13 cellular contexts compared by ENCODE assay signal in the genomic region with DNA sequence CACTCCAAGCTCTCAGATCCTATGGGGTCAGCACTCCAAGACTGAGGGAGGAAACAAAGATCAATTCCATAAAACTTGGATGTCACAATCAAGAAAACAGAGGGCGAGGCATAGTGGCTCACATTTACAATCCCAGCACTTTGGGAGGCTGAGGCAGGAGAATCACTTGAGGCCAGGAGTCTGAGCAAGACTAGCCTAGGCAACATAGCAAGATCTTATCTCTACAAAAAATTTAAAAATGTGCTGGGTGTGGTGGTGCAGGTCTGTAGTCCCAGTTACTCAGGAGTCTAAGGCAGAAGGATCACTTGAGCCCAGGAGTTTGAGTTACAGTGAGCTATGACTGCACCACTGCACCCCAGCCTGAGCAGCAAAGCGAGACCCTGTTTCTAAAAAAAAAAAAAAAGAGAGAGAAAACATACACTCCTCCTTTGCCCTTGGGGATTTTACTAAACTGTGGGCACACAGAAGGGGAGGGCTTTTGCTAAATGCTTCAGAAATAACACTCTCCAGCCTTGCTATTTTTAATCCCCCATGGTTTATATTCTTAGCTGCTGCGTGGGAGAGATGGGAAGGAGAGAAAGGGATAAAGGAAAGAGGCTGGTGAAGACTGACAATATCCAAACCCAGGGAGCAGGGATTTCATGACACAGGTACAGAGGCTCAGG. TPM values are rescaled to one million over a fixed set of nuclear protein-coding genes. Genes with fewer than 3 reads are reported as not detected.
DNase-seq lines count a peak whose midpoint lies in the region; ATAC-seq, FAIRE-seq and TF ChIP-seq lines count a peak whose summit lies in the region.
"Had no signal": no experiment of that assay in that cellular context is flagged by ENCODE, and none has a peak within 500 bp of the region (broad histone marks: within the 10 kb centered on the region; RNA-seq: fewer than 3 reads in every experiment).

No MANE protein-coding gene starts in this region.

- no peak overlapping the region for H3K4me3 ChIP-seq in A549
- H3K4me3 ChIP-seq in Karpas-422 (ENCODE audit: low read length), result peak overlapping the region; percentile 55
- no peak overlapping the region for H3K4me3 ChIP-seq in kidney (ENCODE audit: low read length in 2 of 2)
- H3K4me3 ChIP-seq: GM23338, lower lobe of right lung, SJSA1 had no signal

- 0 out of 2 replicates have a peak, but pooled peaks cover 5% of the 10 kb centered on the region for H4K20me1 ChIP-seq in Karpas-422 (ENCODE audit: insufficient read depth, low read depth, low read length)

- FAIRE-seq in A549 (lab: Jason Lieb, UNC), result no peak
- no peak for FAIRE-seq in kidney (lab: Jason Lieb, UNC)
- no peak for FAIRE-seq in GM12892 (lab: Jason Lieb, UNC)

- intact Hi-C loops in natural killer cell (cut with micrococcal nuclease) (no loop called here), kidney (cut with DNase I) (no loop called here)

- no peaks in the 10 kb centered on the region for H3K27me3 Mint-ChIP-seq in natural killer cell (ENCODE audit: low read depth in 2 of 2)

- WGBS in A549 (ENCODE audit: missing lambda C conversion rate), result 84% methylated on average over 3 of the region's 3 CpGs

- no peaks in the 10 kb centered on the region for H3K9me3 ChIP-seq in A549
- no peaks in the 10 kb centered on the region for H3K9me3 ChIP-seq in Karpas-422 (ENCODE audit: low read length)
- H3K9me3 ChIP-seq in kidney (ENCODE audit: control insufficient read depth in 1 of 2, low read length in 2 of 2), result no peaks in the 10 kb centered on the region
- H3K9me3 ChIP-seq: lower lobe of right lung, SJSA1 had no signal

- no peak for TF ChIP-seq EP300 in A549 (IDR thresholded peaks at IDR 0.05)

- no peak for TF ChIP-seq CTCF in A549 (IDR thresholded peaks at IDR 0.05)
- no peak for TF ChIP-seq CTCF in natural killer cell (IDR thresholded peaks at IDR 0.05)
- no peak for TF ChIP-seq CTCF in kidney (IDR thresholded peaks at IDR 0.05; ENCODE audit: borderline replicate concordance, extremely low read depth, insufficient read depth)

- H3K4me2 ChIP-seq in A549 (peak overlapping the region; percentile 66), Karpas-422 (ENCODE audit: low read depth, low read length, poor library complexity, severe bottlenecking) (peak overlapping the region; percentile 70)
- H3K4me2 ChIP-seq: GM23338 had no signal

- H3K4me1 Mint-ChIP-seq in natural killer cell, result peaks cover 8 to 25% of the 10 kb centered on the region in 2 donors
- H3K4me1 Mint-ChIP-seq: GM23338 had no signal

- no peaks in the 10 kb centered on the region for H3K9me3 Mint-ChIP-seq in natural killer cell
- H3K9me3 Mint-ChIP-seq: GM23338 had no signal

- H3K79me2 ChIP-seq in Karpas-422 (ENCODE audit: low read length), result peaks cover 26% of the 10 kb centered on the region

- POLR2A ChIA-PET in A549 (lab: Yijun Ruan, JAX), result interaction anchor here (1.5 kb wide), 1 partner anchor 15 kb away, joined by 3 read pairs; no protein-coding TSS in a partner anchor

- no peak for ATAC-seq in A549
- no peak for ATAC-seq in natural killer cell
- ATAC-seq in GM19035 (IDR thresholded peaks at IDR 0.05; ENCODE audit: unreplicated experiment), result no peak
- ATAC-seq: GM23338, lower lobe of right lung had no signal

- H2AFZ ChIP-seq in Karpas-422 (ENCODE audit: low read length), result no peak overlapping the region
- H2AFZ ChIP-seq: GM23338 had no signal

- peaks cover under 1% of the 10 kb centered on the region for H3K36me3 Mint-ChIP-seq in natural killer cell

- peak overlapping the region; percentile 65 for H3K9ac ChIP-seq in Karpas-422 (ENCODE audit: low read length)
- H3K9ac ChIP-seq in kidney (ENCODE audit: low read length in 2 of 2), result no peak overlapping the region

- no peak overlapping the region for H3K4me3 Mint-ChIP-seq in natural killer cell
- H3K4me3 Mint-ChIP-seq: GM23338 had no signal

- no peaks in the 10 kb centered on the region for H3K9me2 ChIP-seq in Karpas-422 (replicated peaks; ENCODE audit: insufficient read depth, low read length)

- CTCF ChIA-PET in A549 (lab: Yijun Ruan, JAX), result interaction anchor here (0.8 to 6.0 kb wide), 8 partner anchors 11 to 629 kb away, joined by 4 to 43 read pairs (median 12); a partner anchor contains a TSS

- H3K4me1 ChIP-seq in A549 (peaks cover 39% of the 10 kb centered on the region), Karpas-422 (ENCODE audit: low read length) (peaks cover 52% of the 10 kb centered on the region), kidney (ENCODE audit: control insufficient read depth in 1 of 2, insufficient read depth in 1 of 2, low read depth in 1 of 2, low read length in 2 of 2) (peaks cover 0 to 5% of the 10 kb centered on the region in 2 donors)

- H3K27ac ChIP-seq in A549 (peak overlapping the region; percentile 91 to 95), Karpas-422 (ENCODE audit: low read length) (peak overlapping the region; percentile 96), kidney (ENCODE audit: low read depth in 2 of 2, low read length in 2 of 2) (no peak overlapping the region)
- H3K27ac ChIP-seq: SJSA1 had no signal

- TF ChIP-seq POLR2A in A549 (IDR thresholded peaks at IDR 0.05; ENCODE audit: low read length) (no peak), GM12892 (IDR thresholded peaks at IDR 0.05; ENCODE audit: low read depth, low read length) (no peak)

- peak overlapping the region; percentile 53 to 83 for H3K27ac Mint-ChIP-seq in natural killer cell

- no peak for DNase-seq in A549 (ENCODE audit: low read depth in 1 of 2, low spot score in 1 of 2)
- DNase-seq in Karpas-422, result peak; percentile 82
- peak; percentile 13 for DNase-seq in cerebellar cortex (ENCODE audit: low spot score)
- no peak for DNase-seq in natural killer cell
- DNase-seq in foreskin melanocyte, result no peak
- no peak for DNase-seq in kidney
- no peak for DNase-seq in GM12892 (ENCODE audit: insufficient read length)
- DNase-seq: COR-L47, lower lobe of right lung, NCI-H1930 had no signal

- no peak for TF ChIP-seq RAD21 in A549 (conservative IDR thresholded peaks at IDR 0.05 in 1 of 2, IDR thresholded peaks at IDR 0.05 in 1 of 2)

- H3K36me3 ChIP-seq in Karpas-422 (ENCODE audit: insufficient read depth, low read length) (peaks cover 43% of the 10 kb centered on the region), kidney (ENCODE audit: control insufficient read depth in 1 of 2, insufficient read depth in 2 of 2, low read length in 2 of 2) (peaks cover 19 to 27% of the 10 kb centered on the region in 2 donors)

- H3K27me3 ChIP-seq in Karpas-422 (ENCODE audit: low read length), result no peaks in the 10 kb centered on the region
- H3K27me3 ChIP-seq: SJSA1 had no signal

TF ChIP-seq in A549, 52 proteins besides CTCF, POLR2A, EP300 and RAD21 (continues in another document):
- TF ChIP-seq NFE2L2 (conservative IDR thresholded peaks at IDR 0.05; ENCODE audit: low read length), result no peak
- TF ChIP-seq, protein P1, sequence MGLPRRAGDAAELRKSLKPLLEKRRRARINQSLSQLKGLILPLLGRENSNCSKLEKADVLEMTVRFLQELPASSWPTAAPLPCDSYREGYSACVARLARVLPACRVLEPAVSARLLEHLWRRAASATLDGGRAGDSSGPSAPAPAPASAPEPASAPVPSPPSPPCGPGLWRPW (IDR thresholded peaks at IDR 0.05), result no peak
- TF ChIP-seq SREBF2 (IDR thresholded peaks at IDR 0.05), result no peak
- no peak for TF ChIP-seq CBX2 (IDR thresholded peaks at IDR 0.05; ENCODE audit: borderline replicate concordance, low read depth)

RNA-seq across cellular contexts. Expression of a gene that starts 18.1 kb away (rescaled TPM):
- polyA plus RNA-seq in A549 (2011; rRNA removed) (67.4 and 69.1 TPM in 2 replicates), A549 (2017; fragmentation: RNase III; extraction: RNeasy Plus Mini Kit Qiagen cat#74134 plus additional on column Dnase treatment) (21.3 to 21.5 TPM (median 21.5 TPM) in 3 replicates), kidney (ENCODE audit: insufficient read depth, low read depth, low replicate concordance) (32.3 TPM)
- polyA plus RNA-seq in A549 (2012; cell fraction: cytosol; rRNA removed), result 22.8 and 23.2 TPM in 2 replicates
- 66.0 and 69.8 TPM in 2 replicates for polyA plus RNA-seq in A549 (2012; cell fraction: nucleus; rRNA removed)
- polyA minus RNA-seq in A549 (2011; rRNA and poly(A)+ RNA removed), result 84.0 and 96.7 TPM in 2 replicates
- total RNA-seq in Karpas-422 (2014; rRNA removed; shearing (Covaris generic); ENCODE audit: low replicate concordance), result 85.1 and 207 TPM in 2 replicates
- total RNA-seq in natural killer cell (100 to 1,000 TPM; 143 to 200 (median 147) TPM), kidney (99.6 TPM)
- 57.6 TPM for polyA plus RNA-seq in GM12892 (2012; ENCODE audit: missing spikeins)

RNA-seq across cellular contexts. Expression of a gene that starts 18.8 kb away (rescaled TPM):
- polyA plus RNA-seq in A549 (2011; rRNA removed) (0.12 TPM in 1 of 2 replicates, not detected in the other), A549 (2017; fragmentation: RNase III; extraction: RNeasy Plus Mini Kit Qiagen cat#74134 plus additional on column Dnase treatment) (0.06 TPM in 1 of 3 replicates, not detected in the others), kidney (ENCODE audit: insufficient read depth, low read depth, low replicate concordance) (0.32 TPM)
- polyA plus RNA-seq in A549 (2012; cell fraction: cytosol; rRNA removed), result 0.03 and 0.05 TPM in 2 replicates
- 0.07 TPM in 1 of 2 replicates, not detected in the other for polyA plus RNA-seq in A549 (2012; cell fraction: nucleus; rRNA removed)
- polyA minus RNA-seq in A549 (2011; rRNA and poly(A)+ RNA removed), result not detected in 2 replicates
- not detected in 2 replicates for total RNA-seq in Karpas-422 (2014; rRNA removed; shearing (Covaris generic); ENCODE audit: low replicate concordance)
- total RNA-seq in natural killer cell (not detected), kidney (not detected)
- polyA plus RNA-seq in GM12892 (2012; ENCODE audit: missing spikeins), result 0.36 TPM
- total RNA-seq: GM23338, lower lobe of right lung, SJSA1 had no signal
- polyA plus RNA-seq: GM23338 had no signal

RNA-seq across cellular contexts. Expression of a gene that starts 26.0 kb away (rescaled TPM):
- 69.9 and 72.3 TPM in 2 replicates for polyA plus RNA-seq in A549 (2011; rRNA removed)
- polyA plus RNA-seq in A549 (2012; cell fraction: cytosol; rRNA removed), result 22.6 and 30.2 TPM in 2 replicates
- 52.1 and 67.4 TPM in 2 replicates for polyA plus RNA-seq in A549 (2012; cell fraction: nucleus; rRNA removed)
- polyA plus RNA-seq in A549 (2017; fragmentation: RNase III; extraction: RNeasy Plus Mini Kit Qiagen cat#74134 plus additional on column Dnase treatment), result 35.7 to 37.9 TPM (median 37.7 TPM) in 3 replicates
- polyA minus RNA-seq in A549 (2011; rRNA and poly(A)+ RNA removed), result 58.0 and 90.2 TPM in 2 replicates
- total RNA-seq in Karpas-422 (2014; rRNA removed; shearing (Covaris generic); ENCODE audit: low replicate concordance), result 42.7 and 63.2 TPM in 2 replicates
- total RNA-seq in natural killer cell, result 100 to 1,000 TPM in 1 of 3 donors, 10 to 100 TPM in 2; 61.9 to 101 (median 85.9) TPM
- total RNA-seq in kidney, result 57.4 TPM
- 19.8 TPM for polyA plus RNA-seq in kidney (ENCODE audit: insufficient read depth, low read depth, low replicate concordance)
- polyA plus RNA-seq in GM12892 (2012; ENCODE audit: missing spikeins), result 46.2 TPM

RNA-seq across cellular contexts. Expression of a gene that starts 49.1 kb away (rescaled TPM):
- 48.1 and 51.9 TPM in 2 replicates for polyA plus RNA-seq in A549 (2011; rRNA removed)
- polyA plus RNA-seq in A549 (2012; cell fraction: cytosol; rRNA removed), result 16.8 and 17.2 TPM in 2 replicates
- 10.3 and 14.4 TPM in 2 replicates for polyA plus RNA-seq in A549 (2012; cell fraction: nucleus; rRNA removed)
- polyA plus RNA-seq in A549 (2017; fragmentation: RNase III; extraction: RNeasy Plus Mini Kit Qiagen cat#74134 plus additional on column Dnase treatment), result 19.2 to 23.6 TPM (median 20.4 TPM) in 3 replicates
- polyA minus RNA-seq in A549 (2011; rRNA and poly(A)+ RNA removed), result 30.5 and 44.6 TPM in 2 replicates
- total RNA-seq in Karpas-422 (2014; rRNA removed; shearing (Covaris generic); ENCODE audit: low replicate concordance), result 12.2 and 12.8 TPM in 2 replicates
- 10 to 100 TPM; 79.1 to 86.1 (median 79.2) TPM for total RNA-seq in natural killer cell
- 40.8 TPM for total RNA-seq in kidney
- polyA plus RNA-seq in kidney (ENCODE audit: insufficient read depth, low read depth, low replicate concordance), result 33.2 TPM
- polyA plus RNA-seq in GM12892 (2012; ENCODE audit: missing spikeins), result 19.8 TPM

Comparison
In these comparisons a context has a peak if more than half of its experiments do, and no peak if none do; other contexts are left out.
1. DNase-seq: peak in Karpas-422 (single experiment) and cerebellar cortex (single experiment); none in A549 (0 of 2), natural killer cell (single experiment), foreskin melanocyte (single experiment), kidney (single experiment) and GM12892 (single experiment).
2. H3K27ac ChIP-seq: peak in A549 (2 of 2) and Karpas-422 (single experiment); none in kidney (0 of 2).